28 cellular contexts compared by ENCODE assay signal in the genomic region with DNA sequence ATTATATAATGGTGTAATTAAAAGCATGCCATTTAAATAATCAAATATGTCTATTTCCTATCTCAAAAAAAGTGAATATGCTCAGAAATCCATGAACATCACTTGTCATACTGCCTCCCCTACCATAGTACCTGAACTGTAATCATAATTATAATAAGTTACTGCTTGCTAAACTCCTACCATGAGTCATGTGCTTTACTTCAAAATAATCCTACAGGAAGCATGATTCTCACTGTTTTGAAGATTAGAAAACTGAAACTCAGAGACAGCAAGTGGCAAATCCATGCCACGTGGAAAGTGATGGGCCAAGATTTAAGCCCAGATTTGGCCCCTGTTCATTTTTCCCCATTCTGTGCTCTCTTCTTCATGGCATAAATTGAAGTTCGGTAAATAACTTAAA. TPM values are rescaled to one million over a fixed set of nuclear protein-coding genes. Genes with fewer than 3 reads are reported as not detected.
"Had no signal": no experiment of that assay in that cellular context is flagged by ENCODE, and none has a peak within 500 bp of the region (broad histone marks: within the 10 kb centered on the region; RNA-seq: fewer than 3 reads in every experiment).

No MANE protein-coding gene starts in this region.

- ATAC-seq: activated CD8-positive, alpha-beta memory T cell treated with anti-CD3 and anti-CD28 coated beads, Interleukin-2, amount 10 ng/mL, durations not matched to agents 7 days and 5 days; body of pancreas had no signal

- H3K9me2 ChIP-seq: SK-N-SH had no signal

- DNase-seq: activated B cell treated with CpG ODN at 0.5 μM for 24 hours; activated CD4-positive, alpha-beta T cell treated with anti-CD3 and anti-CD28 coated beads for 1 hour; activated CD4-positive, alpha-beta T cell treated with anti-CD3 and anti-CD28 coated beads, Interleukin-2, amount 10 ng/mL, durations not matched to agents 24 days and 14 days; activated CD4-positive, alpha-beta T cell treated with anti-CD3 and anti-CD28 coated beads, Interleukin-2, amount 50 U/mL, for 48 hours; activated CD8-positive, alpha-beta memory T cell treated with anti-CD3 and anti-CD28 coated beads, Interleukin-2, amount 10 ng/mL, durations not matched to agents 7 days and 5 days; activated effector memory CD4-positive, alpha-beta T cell treated with Interleukin-2 at 50 U/mL for 16 hours; activated naive CD4-positive, alpha-beta T cell; activated T-cell treated with anti-CD3 and anti-CD28 coated beads, Interleukin-2, amount 50 U/mL, for 24 hours; amniotic stem cell; body of pancreas; NCI-H1048; NCI-H146; NCI-H187 treated with DMSO at 0.1 percent for 48 hours; NCI-H2081 treated with DMSO at 0.1 percent for 48 hours; NCI-H2227 treated with DMSO at 0.1 percent for 48 hours; NCI-H510A treated with DMSO at 0.1 percent for 48 hours; NCI-H69; NK-92 treated with Interleukin-12 subunit alpha and Interleukin-12 subunit beta, amount 100 ng/mL, for 24 hours; Peyer's patch; Right ventricle myocardium superior; SJCRH30; SK-N-SH; T-helper 1 cell had no signal

- H3K36me3 ChIP-seq: ascending aorta, cardiac muscle cell, Peyer's patch, SJCRH30 had no signal

- H3K4me2 ChIP-seq: KMS-11, SK-N-SH had no signal

- H3K27ac ChIP-seq: ascending aorta, body of pancreas, cardiac muscle cell, KMS-11, Peyer's patch, RWPE1, SJCRH30 had no signal

- H3K4me3 ChIP-seq: ascending aorta, body of pancreas, cardiac muscle cell, Peyer's patch, SJCRH30 had no signal

- H3K9ac ChIP-seq: KMS-11, SK-N-SH had no signal

- H3K4me1 ChIP-seq: SJCRH30 had no signal

- H3K9me3 ChIP-seq: ascending aorta, body of pancreas, Peyer's patch, SJCRH30, SK-N-SH had no signal

RNA-seq across cellular contexts. Expression of gene LRRC7, which starts 5.2 kb away (rescaled TPM):
- total RNA-seq: activated B cell treated with CpG ODN at 0.5 μM for 24 hours; activated CD8-positive, alpha-beta memory T cell treated with anti-CD3 and anti-CD28 coated beads, Interleukin-2, amount 10 ng/mL, durations not matched to agents 7 days and 5 days; activated T-helper 1 cell treated with anti-CD3 and anti-CD28 coated beads, Interleukin-12 subunit alpha, Interleukin-12 subunit beta, Interleukin-2, Interleukin-4 antibody, amounts not matched to agents 30 ng/mL and 10 ng/mL and 1 ng/mL, durations not matched to agents 14 hours and 24 hours and 36 hours; ascending aorta had no signal
- polyA plus RNA-seq: cardiac muscle cell had no signal
